1 cellular context compared by ENCODE assay signal in the genomic region with DNA sequence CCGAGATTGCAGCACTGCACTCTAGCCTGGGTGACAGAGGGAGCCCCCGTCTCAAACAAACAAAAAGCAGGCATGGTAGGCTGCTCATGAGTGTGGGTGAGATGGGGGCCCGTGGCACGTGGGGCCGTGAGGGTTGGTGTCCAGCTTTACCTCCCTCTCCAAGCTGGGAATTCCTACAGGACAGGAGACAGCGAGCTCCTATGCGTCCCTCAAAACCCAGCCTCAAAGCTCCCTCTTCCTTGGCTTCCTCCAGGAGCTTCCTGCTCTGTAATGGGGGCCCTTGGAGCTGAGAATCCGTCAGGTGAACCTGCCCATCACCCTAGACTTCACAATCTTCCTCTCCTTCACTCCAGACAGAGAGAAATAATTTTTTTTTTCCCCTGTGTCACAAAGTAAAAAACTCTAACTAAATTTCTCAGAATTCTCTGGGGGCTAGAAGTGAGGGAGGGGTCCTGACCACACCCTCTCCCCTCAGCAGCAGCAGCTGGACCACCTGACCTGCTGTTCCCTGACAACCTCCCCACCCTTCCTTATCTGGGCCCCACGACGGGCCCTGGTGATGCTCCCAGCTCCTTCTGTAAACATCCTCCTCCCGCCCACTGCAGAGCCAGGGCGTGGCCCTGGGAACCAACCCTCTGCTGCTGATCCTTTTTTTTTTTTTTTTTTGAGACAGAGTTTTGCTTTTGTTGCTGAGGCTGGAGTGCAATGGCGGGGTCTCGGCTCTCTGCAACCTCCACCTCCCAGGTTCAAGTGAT.
TF ChIP-seq lines count a peak whose summit lies in the region.

No MANE protein-coding gene starts in this region.

TF ChIP-seq in HepG2, 621 proteins besides CTCF, POLR2A, EP300 and RAD21:
- TF ChIP-seq SP5 (CRISPR knock-in tag; IDR thresholded peaks at IDR 0.05; ENCODE audit: borderline replicate concordance, low read depth), result peak; percentile 48; the same call in 1 of the 2 replicates
- TF ChIP-seq GATAD2A (CRISPR knock-in tag; IDR thresholded peaks at IDR 0.05), result peak; percentile 35; the same call in 1 of the 2 replicates
- TF ChIP-seq KLF9 (CRISPR knock-in tag; IDR thresholded peaks at IDR 0.05; ENCODE audit: low read depth), result no peak
- TF ChIP-seq SIN3A (IDR thresholded peaks at IDR 0.05; ENCODE audit: borderline replicate concordance, low read depth, low read length), result peak; percentile 44; the same call in 1 of the 2 replicates
- TF ChIP-seq SNAI1 (CRISPR knock-in tag; IDR thresholded peaks at IDR 0.05; ENCODE audit: borderline replicate concordance), result 0 out of 2 replicates have a peak, but pooled peaks have one; percentile 3
- no peak for TF ChIP-seq ZBTB20 (CRISPR knock-in tag; IDR thresholded peaks at IDR 0.05; ENCODE audit: borderline replicate concordance, low read depth)
- TF ChIP-seq, protein P1, sequence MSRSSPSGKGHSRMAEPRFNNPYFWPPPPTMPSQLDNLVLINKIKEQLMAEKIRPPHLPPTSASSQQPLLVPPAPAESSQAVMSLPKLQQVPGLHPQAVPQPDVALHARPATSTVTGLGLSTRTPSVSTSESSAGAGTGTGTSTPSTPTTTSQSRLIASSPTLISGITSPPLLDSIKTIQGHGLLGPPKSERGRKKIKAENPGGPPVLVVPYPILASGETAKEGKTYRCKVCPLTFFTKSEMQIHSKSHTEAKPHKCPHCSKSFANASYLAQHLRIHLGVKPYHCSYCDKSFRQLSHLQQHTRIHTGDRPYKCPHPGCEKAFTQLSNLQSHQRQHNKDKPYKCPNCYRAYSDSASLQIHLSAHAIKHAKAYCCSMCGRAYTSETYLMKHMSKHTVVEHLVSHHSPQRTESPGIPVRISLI (CRISPR knock-in tag; IDR thresholded peaks at IDR 0.05; ENCODE audit: borderline replicate concordance), result peak; percentile 71; the same call in 1 of the 2 replicates
- peak; percentile 69 for TF ChIP-seq PATZ1 (CRISPR knock-in tag; IDR thresholded peaks at IDR 0.05)
- TF ChIP-seq RXRB (CRISPR knock-in tag; IDR thresholded peaks at IDR 0.05; ENCODE audit: borderline replicate concordance), result 0 out of 2 replicates have a peak, but pooled peaks have one; percentile 10
- no peak for TF ChIP-seq NR2F6 (IDR thresholded peaks at IDR 0.05)
- TF ChIP-seq NR2F6 (CRISPR knock-in tag; IDR thresholded peaks at IDR 0.05), result 0 out of 2 replicates have a peak, but pooled peaks have one; percentile 15
- no peak for TF ChIP-seq BRD4 (CRISPR knock-in tag; IDR thresholded peaks at IDR 0.05)
- no peak for TF ChIP-seq ZSCAN25 (CRISPR knock-in tag; IDR thresholded peaks at IDR 0.05)
- TF ChIP-seq HDAC1 (CRISPR knock-in tag; IDR thresholded peaks at IDR 0.05), result 0 out of 2 replicates have a peak, but pooled peaks have one; percentile 30
- TF ChIP-seq DPF2 (CRISPR knock-in tag; IDR thresholded peaks at IDR 0.05; ENCODE audit: borderline replicate concordance, low read depth), result no peak
- TF ChIP-seq, protein P2, sequence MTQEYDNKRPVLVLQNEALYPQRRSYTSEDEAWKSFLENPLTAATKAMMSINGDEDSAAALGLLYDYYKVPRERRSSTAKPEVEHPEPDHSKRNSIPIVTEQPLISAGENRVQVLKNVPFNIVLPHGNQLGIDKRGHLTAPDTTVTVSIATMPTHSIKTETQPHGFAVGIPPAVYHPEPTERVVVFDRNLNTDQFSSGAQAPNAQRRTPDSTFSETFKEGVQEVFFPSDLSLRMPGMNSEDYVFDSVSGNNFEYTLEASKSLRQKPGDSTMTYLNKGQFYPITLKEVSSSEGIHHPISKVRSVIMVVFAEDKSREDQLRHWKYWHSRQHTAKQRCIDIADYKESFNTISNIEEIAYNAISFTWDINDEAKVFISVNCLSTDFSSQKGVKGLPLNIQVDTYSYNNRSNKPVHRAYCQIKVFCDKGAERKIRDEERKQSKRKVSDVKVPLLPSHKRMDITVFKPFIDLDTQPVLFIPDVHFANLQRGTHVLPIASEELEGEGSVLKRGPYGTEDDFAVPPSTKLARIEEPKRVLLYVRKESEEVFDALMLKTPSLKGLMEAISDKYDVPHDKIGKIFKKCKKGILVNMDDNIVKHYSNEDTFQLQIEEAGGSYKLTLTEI (CRISPR knock-in tag; conservative IDR thresholded peaks at IDR 0.05), result no peak
- no peak for TF ChIP-seq KLF6 (CRISPR knock-in tag; IDR thresholded peaks at IDR 0.05)
- TF ChIP-seq ZNF180 (CRISPR knock-in tag; IDR thresholded peaks at IDR 0.05; ENCODE audit: borderline replicate concordance, low read depth), result no peak
- no peak for TF ChIP-seq DMAP1 (CRISPR knock-in tag; IDR thresholded peaks at IDR 0.05)
- TF ChIP-seq, protein P3, sequence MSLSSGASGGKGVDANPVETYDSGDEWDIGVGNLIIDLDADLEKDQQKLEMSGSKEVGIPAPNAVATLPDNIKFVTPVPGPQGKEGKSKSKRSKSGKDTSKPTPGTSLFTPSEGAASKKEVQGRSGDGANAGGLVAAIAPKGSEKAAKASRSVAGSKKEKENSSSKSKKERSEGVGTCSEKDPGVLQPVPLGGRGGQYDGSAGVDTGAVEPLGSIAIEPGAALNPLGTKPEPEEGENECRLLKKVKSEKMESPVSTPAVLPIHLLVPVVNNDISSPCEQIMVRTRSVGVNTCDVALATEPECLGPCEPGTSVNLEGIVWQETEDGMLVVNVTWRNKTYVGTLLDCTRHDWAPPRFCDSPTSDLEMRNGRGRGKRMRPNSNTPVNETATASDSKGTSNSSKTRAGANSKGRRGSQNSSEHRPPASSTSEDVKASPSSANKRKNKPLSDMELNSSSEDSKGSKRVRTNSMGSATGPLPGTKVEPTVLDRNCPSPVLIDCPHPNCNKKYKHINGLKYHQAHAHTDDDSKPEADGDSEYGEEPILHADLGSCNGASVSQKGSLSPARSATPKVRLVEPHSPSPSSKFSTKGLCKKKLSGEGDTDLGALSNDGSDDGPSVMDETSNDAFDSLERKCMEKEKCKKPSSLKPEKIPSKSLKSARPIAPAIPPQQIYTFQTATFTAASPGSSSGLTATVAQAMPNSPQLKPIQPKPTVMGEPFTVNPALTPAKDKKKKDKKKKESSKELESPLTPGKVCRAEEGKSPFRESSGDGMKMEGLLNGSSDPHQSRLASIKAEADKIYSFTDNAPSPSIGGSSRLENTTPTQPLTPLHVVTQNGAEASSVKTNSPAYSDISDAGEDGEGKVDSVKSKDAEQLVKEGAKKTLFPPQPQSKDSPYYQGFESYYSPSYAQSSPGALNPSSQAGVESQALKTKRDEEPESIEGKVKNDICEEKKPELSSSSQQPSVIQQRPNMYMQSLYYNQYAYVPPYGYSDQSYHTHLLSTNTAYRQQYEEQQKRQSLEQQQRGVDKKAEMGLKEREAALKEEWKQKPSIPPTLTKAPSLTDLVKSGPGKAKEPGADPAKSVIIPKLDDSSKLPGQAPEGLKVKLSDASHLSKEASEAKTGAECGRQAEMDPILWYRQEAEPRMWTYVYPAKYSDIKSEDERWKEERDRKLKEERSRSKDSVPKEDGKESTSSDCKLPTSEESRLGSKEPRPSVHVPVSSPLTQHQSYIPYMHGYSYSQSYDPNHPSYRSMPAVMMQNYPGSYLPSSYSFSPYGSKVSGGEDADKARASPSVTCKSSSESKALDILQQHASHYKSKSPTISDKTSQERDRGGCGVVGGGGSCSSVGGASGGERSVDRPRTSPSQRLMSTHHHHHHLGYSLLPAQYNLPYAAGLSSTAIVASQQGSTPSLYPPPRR (CRISPR knock-in tag; IDR thresholded peaks at IDR 0.05; ENCODE audit: borderline replicate concordance), result peak; percentile 39; the same call in 1 of the 2 replicates
- 0 out of 2 replicates have a peak, but pooled peaks have one; percentile 18 for TF ChIP-seq RCOR2 (CRISPR knock-in tag; IDR thresholded peaks at IDR 0.05)
- peak; percentile 49 for TF ChIP-seq SAP130 (CRISPR knock-in tag; IDR thresholded peaks at IDR 0.05; ENCODE audit: low read depth)
- TF ChIP-seq FOXA3 (CRISPR knock-in tag; IDR thresholded peaks at IDR 0.05), result peak; percentile 72
- TF ChIP-seq, protein P4, sequence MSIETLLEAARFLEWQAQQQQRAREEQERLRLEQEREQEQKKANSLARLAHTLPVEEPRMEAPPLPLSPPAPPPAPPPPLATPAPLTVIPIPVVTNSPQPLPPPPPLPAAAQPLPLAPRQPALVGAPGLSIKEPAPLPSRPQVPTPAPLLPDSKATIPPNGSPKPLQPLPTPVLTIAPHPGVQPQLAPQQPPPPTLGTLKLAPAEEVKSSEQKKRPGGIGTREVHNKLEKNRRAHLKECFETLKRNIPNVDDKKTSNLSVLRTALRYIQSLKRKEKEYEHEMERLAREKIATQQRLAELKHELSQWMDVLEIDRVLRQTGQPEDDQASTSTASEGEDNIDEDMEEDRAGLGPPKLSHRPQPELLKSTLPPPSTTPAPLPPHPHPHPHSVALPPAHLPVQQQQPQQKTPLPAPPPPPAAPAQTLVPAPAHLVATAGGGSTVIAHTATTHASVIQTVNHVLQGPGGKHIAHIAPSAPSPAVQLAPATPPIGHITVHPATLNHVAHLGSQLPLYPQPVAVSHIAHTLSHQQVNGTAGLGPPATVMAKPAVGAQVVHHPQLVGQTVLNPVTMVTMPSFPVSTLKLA (IDR thresholded peaks at IDR 0.05), result no peak
- no peak for TF ChIP-seq FOXA1 (IDR thresholded peaks at IDR 0.05)
- TF ChIP-seq FOXA1 (CRISPR knock-in tag; IDR thresholded peaks at IDR 0.05), result peak; percentile 80
- no peak for TF ChIP-seq FOXP1 (IDR thresholded peaks at IDR 0.05)
- TF ChIP-seq FOXP1 (CRISPR knock-in tag; IDR thresholded peaks at IDR 0.05), result 0 out of 2 replicates have a peak, but pooled peaks have one; percentile 12
- TF ChIP-seq ZNF607 (CRISPR knock-in tag; IDR thresholded peaks at IDR 0.05; ENCODE audit: borderline replicate concordance), result 0 out of 2 replicates have a peak, but pooled peaks have one; percentile 36
- TF ChIP-seq, protein P5, sequence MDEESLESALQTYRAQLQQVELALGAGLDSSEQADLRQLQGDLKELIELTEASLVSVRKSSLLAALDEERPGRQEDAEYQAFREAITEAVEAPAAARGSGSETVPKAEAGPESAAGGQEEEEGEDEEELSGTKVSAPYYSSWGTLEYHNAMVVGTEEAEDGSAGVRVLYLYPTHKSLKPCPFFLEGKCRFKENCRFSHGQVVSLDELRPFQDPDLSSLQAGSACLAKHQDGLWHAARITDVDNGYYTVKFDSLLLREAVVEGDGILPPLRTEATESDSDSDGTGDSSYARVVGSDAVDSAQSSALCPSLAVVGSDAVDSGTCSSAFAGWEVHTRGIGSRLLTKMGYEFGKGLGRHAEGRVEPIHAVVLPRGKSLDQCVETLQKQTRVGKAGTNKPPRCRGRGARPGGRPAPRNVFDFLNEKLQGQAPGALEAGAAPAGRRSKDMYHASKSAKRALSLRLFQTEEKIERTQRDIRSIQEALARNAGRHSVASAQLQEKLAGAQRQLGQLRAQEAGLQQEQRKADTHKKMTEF (CRISPR knock-in tag; IDR thresholded peaks at IDR 0.05), result 0 out of 2 replicates have a peak, but pooled peaks have one; percentile 18
- TF ChIP-seq GLI4 (CRISPR knock-in tag; IDR thresholded peaks at IDR 0.05; ENCODE audit: borderline replicate concordance), result no peak
- no peak for TF ChIP-seq HMG20B (CRISPR knock-in tag; conservative IDR thresholded peaks at IDR 0.05)
- TF ChIP-seq HOXA5 (CRISPR knock-in tag; IDR thresholded peaks at IDR 0.05), result no peak
- peak; percentile 36; the same call in 1 of the 2 replicates for TF ChIP-seq ETV5 (CRISPR knock-in tag; IDR thresholded peaks at IDR 0.05; ENCODE audit: borderline replicate concordance)
- peak; percentile 35; the same call in 1 of the 2 replicates for TF ChIP-seq SSRP1 (CRISPR knock-in tag; IDR thresholded peaks at IDR 0.05)
- 0 out of 2 replicates have a peak, but pooled peaks have one; percentile 9 for TF ChIP-seq MAX (IDR thresholded peaks at IDR 0.05)
